Comparison of ENCODE assay signal across 28 cellular contexts in the genomic region with DNA sequence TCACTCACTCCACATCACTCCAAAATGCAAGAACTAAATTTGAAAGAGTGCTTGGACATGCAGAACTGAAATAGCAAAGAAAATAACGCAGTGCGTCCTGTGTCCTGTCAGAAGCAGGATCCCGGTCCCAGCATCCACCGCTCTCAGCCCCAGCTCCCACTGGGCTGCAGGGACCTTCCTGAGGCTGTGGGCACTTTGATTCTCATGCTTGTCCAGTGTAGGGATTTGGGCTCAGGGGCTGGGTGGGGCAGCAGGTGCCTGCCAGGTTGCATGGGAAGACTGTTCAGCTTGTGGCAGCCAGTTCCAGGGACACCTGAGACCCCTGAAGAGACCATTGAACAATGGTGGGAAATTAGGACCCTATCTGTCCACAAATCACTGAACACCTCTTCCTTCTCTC.
"Had no signal": no experiment of that assay in that cellular context is flagged by ENCODE, and none has a peak within 500 bp of the region (broad histone marks: within the 10 kb centered on the region; RNA-seq: fewer than 3 reads in every experiment).

No MANE protein-coding gene starts in this region.

- H3K27ac Mint-ChIP-seq: memory B cell; mesothelial cell of epicardium; naive B cell; nephron; neural progenitor cell; progenitor cell of endocrine pancreas; stimulated activated effector memory CD8-positive, alpha-beta T cell treated with anti-CD3 and anti-CD28 coated beads, Interleukin-12 subunit alpha, Interleukin-12 subunit beta, amount 100 ng/mL, for 72 hours; type B pancreatic cell had no signal

- H3K4me3 ChIP-seq: dorsolateral prefrontal cortex, esophagus muscularis mucosa, gastroesophageal sphincter, heart right ventricle, lung, mucosa of descending colon, neural progenitor cell, right lobe of liver, smooth muscle cell, stomach, thyroid gland had no signal

- H3K27me3 ChIP-seq: dorsolateral prefrontal cortex, esophagus muscularis mucosa, foreskin keratinocyte, gastroesophageal sphincter, heart right ventricle, neural progenitor cell, right lobe of liver, thyroid gland had no signal

- H3K27ac ChIP-seq: esophagus muscularis mucosa, foreskin keratinocyte, gastroesophageal sphincter, heart right ventricle, neural progenitor cell, parathyroid adenoma, right lobe of liver, stomach, thyroid gland had no signal

- H3K36me3 ChIP-seq: neural progenitor cell, right lobe of liver, thyroid gland had no signal

- H3K4me3 Mint-ChIP-seq: immature natural killer cell; memory B cell; mesothelial cell of epicardium; naive B cell; nephron; neural progenitor cell; stimulated activated effector memory CD8-positive, alpha-beta T cell treated with anti-CD3 and anti-CD28 coated beads, Interleukin-12 subunit alpha, Interleukin-12 subunit beta, amount 100 ng/mL, for 72 hours; type B pancreatic cell had no signal

- H3K9me3 Mint-ChIP-seq: stimulated activated effector memory CD8-positive, alpha-beta T cell treated with anti-CD3 and anti-CD28 coated beads, Interleukin-12 subunit alpha, Interleukin-12 subunit beta, amount 100 ng/mL, for 72 hours; type B pancreatic cell had no signal

- H3K36me3 Mint-ChIP-seq: memory B cell; naive B cell; neural progenitor cell; stimulated activated effector memory CD8-positive, alpha-beta T cell treated with anti-CD3 and anti-CD28 coated beads, Interleukin-12 subunit alpha, Interleukin-12 subunit beta, amount 100 ng/mL, for 72 hours had no signal

- DNase-seq: cerebellar nuclear complex; effector CD8-positive, alpha-beta T cell; foreskin keratinocyte; heart right ventricle; hypothalamus; immature natural killer cell; mucosa of descending colon; naive B cell; stimulated activated CD4-positive, alpha-beta T cell treated with anti-CD3 and anti-CD28 coated beads, Interleukin-2, amount 100 ng/mL, for 24 hours; stimulated activated CD4-positive, alpha-beta T cell treated with anti-CD3 and anti-CD28 coated beads, Interleukin-4, amount 100 ng/mL, for 24 hours; stimulated activated naive CD4-positive, alpha-beta T cell treated with Interleukin-2 at 50 U/mL for 16 hours; stomach; thyroid gland had no signal

- H3K4me1 Mint-ChIP-seq: immature natural killer cell; memory B cell; naive B cell; neural progenitor cell; stimulated activated effector memory CD8-positive, alpha-beta T cell treated with anti-CD3 and anti-CD28 coated beads, Interleukin-12 subunit alpha, Interleukin-12 subunit beta, amount 100 ng/mL, for 72 hours had no signal

- ATAC-seq: foreskin keratinocyte; gastroesophageal sphincter; heart right ventricle; left lobe of liver; mucosa of descending colon; right lobe of liver; stimulated activated effector memory CD8-positive, alpha-beta T cell treated with anti-CD3 and anti-CD28 coated beads, Interleukin-12 subunit alpha, Interleukin-12 subunit beta, amount 100 ng/mL, for 72 hours had no signal

- H3K9me3 ChIP-seq: esophagus muscularis mucosa, gastroesophageal sphincter, heart right ventricle, mucosa of descending colon, stomach, thyroid gland had no signal

- H3K4me1 ChIP-seq: foreskin keratinocyte, heart right ventricle, neural progenitor cell, parathyroid adenoma, right lobe of liver, thyroid gland had no signal
